Comparison of ENCODE assay signal across 10 cellular contexts in the genomic region with DNA sequence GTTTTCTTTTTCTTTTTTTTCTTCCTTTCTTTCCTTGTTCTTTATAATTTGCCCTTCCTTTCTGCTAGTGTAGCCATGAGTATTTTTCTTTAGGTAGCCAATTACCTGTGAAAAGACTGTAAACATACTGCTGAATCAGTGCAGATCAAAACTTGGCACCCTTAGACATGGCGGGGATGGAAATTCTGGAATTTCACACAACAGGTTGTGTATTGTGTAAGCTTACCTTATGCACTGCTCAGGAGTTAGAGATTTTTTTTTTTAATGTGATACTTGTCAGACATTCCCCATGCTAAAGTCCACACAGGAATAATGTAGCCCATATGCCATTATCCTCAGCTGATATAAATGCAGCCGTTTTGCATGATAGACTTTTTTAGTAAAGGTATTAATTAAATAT. TPM values are rescaled to one million over a fixed set of nuclear protein-coding genes. Genes with fewer than 3 reads are reported as not detected.
A peak's percentile ranks its signal among the peaks of the same experiment; 100 is the strongest.
DNase-seq lines count a peak whose midpoint lies in the region; ATAC-seq and TF ChIP-seq lines count a peak whose summit lies in the region.
"Had no signal": no experiment of that assay in that cellular context is flagged by ENCODE, and none has a peak within 500 bp of the region (broad histone marks: within the 10 kb centered on the region; RNA-seq: fewer than 3 reads in every experiment).

No MANE protein-coding gene starts in this region.

- no peaks in the 10 kb centered on the region for H3K9me3 Mint-ChIP-seq in activated naive CD4-positive, alpha-beta T cell treated with anti-CD3 and anti-CD28 coated beads, Interleukin-2, amount 50 U/mL, for 24 hours
- no peaks in the 10 kb centered on the region for H3K9me3 Mint-ChIP-seq in activated naive CD4-positive, alpha-beta T cell treated with anti-CD3 and anti-CD28 coated beads, Interleukin-2, amount 50 U/mL, for 72 hours
- H3K9me3 Mint-ChIP-seq in activated B cell treated with CpG ODN at 0.5 μM for 24 hours (no peaks in the 10 kb centered on the region), immature natural killer cell (no peaks in the 10 kb centered on the region)

- DNase-seq in activated naive CD4-positive, alpha-beta T cell treated with anti-CD3 and anti-CD28 coated beads, Interleukin-2, amount 50 U/mL, for 72 hours (ENCODE audit: low spot score in 2 of 2) = no peak
- DNase-seq in activated B cell treated with CpG ODN at 0.5 μM for 24 hours (no peak), immature natural killer cell (no peak), nucleus accumbens (lab: John Stamatoyannopoulos, UW) (no peak)
- DNase-seq in activated CD4-positive, CD25-positive, alpha-beta regulatory T cell treated with anti-CD3 and anti-CD28 coated beads, Interleukin-2, amount 50 U/mL, for 72 hours = no peak
- DNase-seq: NCI-H1417 treated with DMSO at 0.1 percent for 48 hours, T-helper 9 cell had no signal

- intact Hi-C loops in activated B cell treated with CpG ODN at 0.5 μM for 24 hours (cut with micrococcal nuclease) = loop anchor here (5.0 kb wide), 2 partner anchors 35 to 1480 kb away; no protein-coding TSS in a partner anchor

- no peak for TF ChIP-seq CTCF in activated B cell treated with CpG ODN at 0.5 μM for 24 hours (IDR thresholded peaks at IDR 0.05)

- WGBS in thymus = 92% methylated on average over 2 of the region's 2 CpGs

- no peaks in the 10 kb centered on the region for H3K27me3 ChIP-seq in thymus (ENCODE audit: control insufficient read depth, insufficient read depth)

- no peak for ATAC-seq in activated naive CD4-positive, alpha-beta T cell treated with anti-CD3 and anti-CD28 coated beads, Interleukin-2, amount 50 U/mL, for 72 hours
- ATAC-seq in activated B cell treated with CpG ODN at 0.5 μM for 24 hours (ENCODE audit: low read depth) (no peak), HG02610 (IDR thresholded peaks at IDR 0.05; ENCODE audit: unreplicated experiment) (no peak)

- H3K36me3 Mint-ChIP-seq in activated naive CD4-positive, alpha-beta T cell treated with anti-CD3 and anti-CD28 coated beads, Interleukin-2, amount 50 U/mL, for 24 hours = peaks cover 7% of the 10 kb centered on the region
- peaks cover 12 to 22% of the 10 kb centered on the region in 2 donors for H3K36me3 Mint-ChIP-seq in activated naive CD4-positive, alpha-beta T cell treated with anti-CD3 and anti-CD28 coated beads, Interleukin-2, amount 50 U/mL, for 72 hours
- H3K36me3 Mint-ChIP-seq in activated B cell treated with CpG ODN at 0.5 μM for 24 hours (ENCODE audit: low read depth) = peaks cover 42% of the 10 kb centered on the region
- H3K36me3 Mint-ChIP-seq in immature natural killer cell = peaks cover 0 to 10% (median 0%) of the 10 kb centered on the region in 3 donors

- CTCF ChIA-PET in activated B cell treated with CpG ODN at 0.5 μM for 24 hours (lab: Charles Lee) = interaction anchor here (1.0 kb wide), 1 partner anchor 258 kb away, joined by 3 read pairs; no protein-coding TSS in a partner anchor

- POLR2A ChIA-PET in activated B cell treated with CpG ODN at 0.5 μM for 24 hours (lab: Charles Lee) = interaction anchor here (1.1 to 4.5 kb wide), 6 partner anchors 10 to 356 kb away, joined by 3 to 114 read pairs (median 38); no protein-coding TSS in a partner anchor

- H3K27ac Mint-ChIP-seq in activated naive CD4-positive, alpha-beta T cell treated with anti-CD3 and anti-CD28 coated beads, Interleukin-2, amount 50 U/mL, for 24 hours = no peak overlapping the region
- peak overlapping the region in 1 of 2 donors; percentile 94 for H3K27ac Mint-ChIP-seq in activated naive CD4-positive, alpha-beta T cell treated with anti-CD3 and anti-CD28 coated beads, Interleukin-2, amount 50 U/mL, for 72 hours
- peak overlapping the region; percentile 99 for H3K27ac Mint-ChIP-seq in activated B cell treated with CpG ODN at 0.5 μM for 24 hours
- peak overlapping the region in 4 of 6 donors; percentile 17 to 68 (median 43) for H3K27ac Mint-ChIP-seq in immature natural killer cell

- H3K4me3 Mint-ChIP-seq in activated naive CD4-positive, alpha-beta T cell treated with anti-CD3 and anti-CD28 coated beads, Interleukin-2, amount 50 U/mL, for 24 hours = peak overlapping the region; percentile 99
- H3K4me3 Mint-ChIP-seq in activated B cell treated with CpG ODN at 0.5 μM for 24 hours (peak overlapping the region; percentile 100), immature natural killer cell (peak overlapping the region; percentile 98 to 100 (median 99))

- H3K9me3 ChIP-seq in thymus (ENCODE audit: control insufficient read depth) = no peaks in the 10 kb centered on the region

- no peak overlapping the region for H3K27ac ChIP-seq in thymus (ENCODE audit: low read depth)

- H3K4me3 ChIP-seq in thymus (ENCODE audit: low read length) = peak overlapping the region; percentile 78

- peaks cover 23% of the 10 kb centered on the region for H3K4me1 ChIP-seq in thymus (ENCODE audit: control insufficient read depth, insufficient read depth, low read length)

- peaks cover 69% of the 10 kb centered on the region for H3K4me1 Mint-ChIP-seq in activated naive CD4-positive, alpha-beta T cell treated with anti-CD3 and anti-CD28 coated beads, Interleukin-2, amount 50 U/mL, for 24 hours
- H3K4me1 Mint-ChIP-seq in activated B cell treated with CpG ODN at 0.5 μM for 24 hours (peaks cover 75% of the 10 kb centered on the region), immature natural killer cell (peaks cover 41 to 74% of the 10 kb centered on the region in 2 donors)

- H3K27me3 Mint-ChIP-seq in activated naive CD4-positive, alpha-beta T cell treated with anti-CD3 and anti-CD28 coated beads, Interleukin-2, amount 50 U/mL, for 24 hours = no peaks in the 10 kb centered on the region
- H3K27me3 Mint-ChIP-seq in activated B cell treated with CpG ODN at 0.5 μM for 24 hours (no peaks in the 10 kb centered on the region), immature natural killer cell (ENCODE audit: low read depth in 3 of 3) (peaks cover 5 to 10% (median 8%) of the 10 kb centered on the region in 3 donors)

- peaks cover 8% of the 10 kb centered on the region for H3K36me3 ChIP-seq in thymus (ENCODE audit: control insufficient read depth, insufficient read depth)

RNA-seq across cellular contexts. Expression of a gene that starts 1.8 kb away (rescaled TPM):
- total RNA-seq in activated naive CD4-positive, alpha-beta T cell treated with anti-CD3 and anti-CD28 coated beads, Interleukin-2, amount 50 U/mL, for 72 hours = 10 to 100 TPM; 22.9 to 41.6 TPM
- 74.4 and 87.0 TPM in 2 replicates for total RNA-seq in activated B cell treated with CpG ODN at 0.5 μM for 24 hours
- polyA plus RNA-seq in immature natural killer cell (10 to 100 TPM; 14.7 to 20.9 (median 19.2) TPM), thymus (55.3 TPM)

RNA-seq across cellular contexts. Expression of a gene that starts 1.9 kb away (rescaled TPM):
- total RNA-seq in activated naive CD4-positive, alpha-beta T cell treated with anti-CD3 and anti-CD28 coated beads, Interleukin-2, amount 50 U/mL, for 72 hours = 10 to 100 TPM; 23.0 to 36.1 TPM
- 61.8 and 77.6 TPM in 2 replicates for total RNA-seq in activated B cell treated with CpG ODN at 0.5 μM for 24 hours
- polyA plus RNA-seq in immature natural killer cell (10 to 100 TPM; 61.8 to 88.2 (median 80.4) TPM), thymus (77.5 TPM)

RNA-seq across cellular contexts. Expression of a gene that starts 58.6 kb away (rescaled TPM):
- 100 to 1,000 TPM; 213 to 221 TPM for total RNA-seq in activated naive CD4-positive, alpha-beta T cell treated with anti-CD3 and anti-CD28 coated beads, Interleukin-2, amount 50 U/mL, for 72 hours
- 48.9 and 58.6 TPM in 2 replicates for total RNA-seq in activated B cell treated with CpG ODN at 0.5 μM for 24 hours
- polyA plus RNA-seq in immature natural killer cell (100 to 1,000 TPM; 145 to 474 (median 264) TPM), thymus (134 TPM)
